ENCODE assay signal across 8 cellular contexts in the genomic region with DNA sequence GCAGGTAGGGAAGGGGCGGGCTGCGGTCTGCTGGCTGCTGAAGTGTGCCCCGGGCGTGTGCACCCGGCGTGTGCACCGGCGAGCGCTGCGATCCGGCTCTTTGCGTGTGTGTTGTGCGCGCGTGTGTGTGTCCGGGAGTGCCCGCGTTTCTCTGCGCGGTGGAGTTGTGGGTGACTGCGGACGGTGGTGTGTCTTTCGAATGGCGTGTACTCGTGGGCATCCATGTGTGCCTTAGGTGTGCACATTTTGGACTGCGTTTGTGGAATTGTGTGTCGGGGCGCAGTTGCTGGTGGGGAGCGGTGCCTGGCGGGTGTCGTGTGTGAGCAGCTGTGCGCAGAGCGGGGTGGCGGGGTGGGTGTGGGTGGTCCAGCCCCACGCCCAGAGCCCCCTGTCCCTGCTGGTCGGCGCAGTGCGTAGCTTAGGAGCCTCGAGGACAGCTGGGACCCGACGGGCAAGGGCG. TPM values are rescaled to one million over a fixed set of nuclear protein-coding genes. Genes with fewer than 3 reads are reported as not detected.
DNase-seq lines count a peak whose midpoint lies in the region; ATAC-seq, FAIRE-seq and TF ChIP-seq lines count a peak whose summit lies in the region.

No MANE protein-coding gene starts in this region.

- H3K18ac ChIP-seq in H1 (ENCODE audit: extremely low read depth, low read length) = no peak overlapping the region

- H3K23me2 ChIP-seq in H1 (ENCODE audit: low read depth, low read length) = peaks cover 19% of the 10 kb centered on the region

- TF ChIP-seq CTCF in H1 (IDR thresholded peaks at IDR 0.05; ENCODE audit: control extremely low read depth in 1 of 3, insufficient read depth in 1 of 3, low read depth in 1 of 3, low read length in 3 of 3) = no peak

- peak overlapping the region in 3 of 4 experiments; percentile 13 to 35 (median 18); a peak in 3 of 7 replicates for H3K9ac ChIP-seq in H1 (replicated peaks in 1 of 4; ENCODE audit: extremely low read depth in 1 of 4, low read depth in 3 of 4, low read length in 3 of 4)

- H2BK15ac ChIP-seq in H1 (ENCODE audit: low read length) = no peak overlapping the region

- FAIRE-seq in H1 (lab: Jason Lieb, UNC) = no peak
- FAIRE-seq in GM12891 (lab: Jason Lieb, UNC) = no peak

- ATAC-seq in HG02610 (IDR thresholded peaks at IDR 0.05; ENCODE audit: unreplicated experiment) = peak; percentile 11
- ATAC-seq in SK-N-SH treated with all-trans-retinoic acid at 6 μM for 48 hours = peak; percentile 30
- ATAC-seq in naive thymus-derived CD8-positive, alpha-beta T cell = peak; percentile 3 to 9

- peaks cover 47 to 72% (median 69%) of the 10 kb centered on the region in 4 donors for H3K4me1 Mint-ChIP-seq in naive thymus-derived CD8-positive, alpha-beta T cell

- peak overlapping the region; percentile 60 to 95 (median 90) for H3K27ac Mint-ChIP-seq in naive thymus-derived CD8-positive, alpha-beta T cell

- H2BK20ac ChIP-seq in H1 (ENCODE audit: low read length) = no peak overlapping the region

- CTCF ChIA-PET in H1 (lab: Charles Lee; ENCODE audit: partially characterized antibody) = interaction anchor here (0.8 to 4.8 kb wide), 22 partner anchors 11 to 167 kb away, joined by 3 to 48 read pairs (median 4); no protein-coding TSS in a partner anchor

- H3K23ac ChIP-seq in H1 (ENCODE audit: insufficient read length) = no peak overlapping the region

- H2BK12ac ChIP-seq in H1 (ENCODE audit: low read depth, low read length) = no peak overlapping the region

- no peak overlapping the region for H3K27ac ChIP-seq in H1 (ENCODE audit: low read depth, low read length)

- H2BK120ac ChIP-seq in H1 (replicated peaks; ENCODE audit: low read depth, low read length) = no peak overlapping the region

- H3K36me3 Mint-ChIP-seq in naive thymus-derived CD8-positive, alpha-beta T cell = no peaks in the 10 kb centered on the region

- no peak overlapping the region for H3K56ac ChIP-seq in H1 (replicated peaks; ENCODE audit: insufficient read length, low read depth, low read length)

- H3K27me3 ChIP-seq in H1 (replicated peaks in 1 of 4; ENCODE audit: control insufficient read depth in 3 of 4, extremely low read depth in 1 of 4, insufficient read depth in 3 of 4, low read length in 3 of 4) = peaks cover 11 to 41% (median 32%) of the 10 kb centered on the region in 4 experiments

- peaks cover 0 to 3% (median 0%) of the 10 kb centered on the region in 9 donors for H3K9me3 Mint-ChIP-seq in naive thymus-derived CD8-positive, alpha-beta T cell

- H3K79me1 ChIP-seq in H1 (ENCODE audit: low read depth, low read length) = 0 out of 2 replicates have a peak, but pooled peaks cover 3% of the 10 kb centered on the region

- peak overlapping the region; percentile 95 to 99 (median 97) for H3K4me3 Mint-ChIP-seq in naive thymus-derived CD8-positive, alpha-beta T cell

- H4K8ac ChIP-seq in H1 (ENCODE audit: extremely low read depth, insufficient read depth, low read length) = no peak overlapping the region; the same call in 1 of the 2 replicates

- H3K14ac ChIP-seq in H1 (ENCODE audit: insufficient read length) = no peak overlapping the region

- H4K20me1 ChIP-seq in H1 (replicated peaks in 1 of 2; ENCODE audit: control insufficient read depth in 1 of 2, insufficient read depth in 2 of 2, low read length in 2 of 2) = peaks cover 4 to 8% of the 10 kb centered on the region in 2 experiments

- POLR2A ChIA-PET in H1 (lab: Charles Lee; ENCODE audit: partially characterized antibody) = interaction anchor here (1.6 kb wide), 1 partner anchor 16 kb away, joined by 5 read pairs; no protein-coding TSS in a partner anchor
- POLR2A ChIA-PET in naive thymus-derived CD8-positive, alpha-beta T cell (lab: Charles Lee) = interaction anchor here (0.6 to 12.0 kb wide), 13 partner anchors 9 to 241 kb away, joined by 3 to 325 read pairs (median 6); partner anchors contain the start of gene ODC1

- H2AK5ac ChIP-seq in H1 (ENCODE audit: low read depth, low read length) = no peak overlapping the region

- TF ChIP-seq POLR2A in H1 (IDR thresholded peaks at IDR 0.05; ENCODE audit: control extremely low read depth in 1 of 2, low read depth in 2 of 2, low read length in 2 of 2) (no peak), GM12891 (IDR thresholded peaks at IDR 0.05; ENCODE audit: low read depth, low read length) (no peak)

- 2% methylated on average over 26 of the region's 42 CpGs; no CpG with 5 or more reads in 1 of the 2 experiments for WGBS in H1 (ENCODE audit: extremely low coverage in 1 of 2, insufficient coverage in 1 of 2, insufficient read length in 1 of 2, insufficient replicate concordance in 2 of 2, low coverage in 1 of 2, low lambda C conversion rate in 2 of 2, missing lambda C conversion rate in 1 of 2), 2 experiments

- no peak overlapping the region for H3K4ac ChIP-seq in H1 (replicated peaks; ENCODE audit: insufficient read length, low read depth, low read length)

- peak overlapping the region; percentile 42 to 63 (median 49) for H3K4me3 ChIP-seq in H1 (ENCODE audit: extremely low read depth in 1 of 4, insufficient read depth in 2 of 4, low read depth in 3 of 4, low read length in 4 of 4)

- H3K4me1 ChIP-seq in H1 (replicated peaks in 1 of 4; ENCODE audit: control insufficient read depth in 3 of 4, insufficient read depth in 4 of 4, low read length in 3 of 4) = peaks cover 0 to 10% (median 8%) of the 10 kb centered on the region in 4 experiments; a peak in 6 of 7 replicates

- H3K79me2 ChIP-seq in H1 (ENCODE audit: control insufficient read depth in 1 of 2, insufficient read depth in 2 of 2, low read length in 2 of 2) = no peaks in the 10 kb centered on the region

- H3K27me3 Mint-ChIP-seq in naive thymus-derived CD8-positive, alpha-beta T cell = no peaks in the 10 kb centered on the region

- H3K9me3 ChIP-seq in H1 (ENCODE audit: insufficient read depth in 2 of 2, low read depth in 1 of 2, low read length in 1 of 2) = no peaks in the 10 kb centered on the region

- DNase-seq in Caki2 (ENCODE audit: low read depth) = peak; percentile 38
- no peak for DNase-seq in H1 (ENCODE audit: low read depth in 1 of 2, low spot score in 2 of 2)
- DNase-seq in naive thymus-derived CD8-positive, alpha-beta T cell = peak in 2 of 10 donors; percentile 11 to 21
- no peak for DNase-seq in GM12891 (ENCODE audit: insufficient read length, low spot score)
- DNase-seq in HK-2 (ENCODE audit: unreplicated experiment) = no peak
- DNase-seq in NOMO-1 treated with dmso at 0.1 percent for 144 hours (lab: John Stamatoyannopoulos, UW; ENCODE audit: unreplicated experiment) = no peak

- peak overlapping the region; percentile 79 to 94 for H3K4me2 ChIP-seq in H1 (ENCODE audit: insufficient read depth in 1 of 2, low read depth in 2 of 2, low read length in 2 of 2)

- H4K91ac ChIP-seq in H1 (replicated peaks; ENCODE audit: insufficient read length, low read length) = no peak overlapping the region

- in situ Hi-C loops in Caki2 (cut with HindIII; ENCODE audit: low pct_unique_long_range_greater_than_20kb, low sequenced_read_pairs) = no loop called here

- TF ChIP-seq EP300 in H1 (IDR thresholded peaks at IDR 0.05; ENCODE audit: borderline replicate concordance in 1 of 2, low read depth in 2 of 2, low read length in 2 of 2) = no peak

- TF ChIP-seq RAD21 in H1 (IDR thresholded peaks at IDR 0.05 in 1 of 2, conservative IDR thresholded peaks at IDR 0.05 in 1 of 2; ENCODE audit: low read depth in 2 of 2, low read length in 2 of 2) = no peak

- no peaks in the 10 kb centered on the region for H3K36me3 ChIP-seq in H1 (ENCODE audit: control insufficient read depth in 2 of 4, insufficient read depth in 4 of 4, low read length in 3 of 4)

- peak overlapping the region; percentile 35; the same call in 1 of the 2 replicates for H2BK5ac ChIP-seq in H1 (ENCODE audit: low read depth, low read length)

- no peak overlapping the region for H4K5ac ChIP-seq in H1 (ENCODE audit: insufficient read length, low read depth, low read length)

- H2AFZ ChIP-seq in H1 (ENCODE audit: low read length) = no peak overlapping the region

TF ChIP-seq in SK-N-SH treated with all-trans-retinoic acid at 6 μM for 48 hours, 23 proteins besides CTCF, POLR2A, EP300 and RAD21 (continues in another document):
- no peak for TF ChIP-seq TCF4 (CRISPR knock-in tag; IDR thresholded peaks at IDR 0.05; ENCODE audit: borderline replicate concordance)
- TF ChIP-seq PPARA (CRISPR knock-in tag; IDR thresholded peaks at IDR 0.05; ENCODE audit: borderline replicate concordance) = no peak
- TF ChIP-seq BACH2 (CRISPR knock-in tag; IDR thresholded peaks at IDR 0.05; ENCODE audit: borderline replicate concordance) = no peak
- TF ChIP-seq ZC3H10 (CRISPR knock-in tag; IDR thresholded peaks at IDR 0.05) = no peak
- TF ChIP-seq RARB (CRISPR knock-in tag; IDR thresholded peaks at IDR 0.05) = no peak

TF ChIP-seq in H1, 55 proteins besides CTCF, POLR2A, EP300 and RAD21 (continues in another document):
- TF ChIP-seq RBBP5 (IDR thresholded peaks at IDR 0.05; ENCODE audit: borderline replicate concordance, low read depth, low read length) (peak; percentile 44; the same call in 1 of the 2 replicates), KDM4A (IDR thresholded peaks at IDR 0.05; ENCODE audit: low read depth, low read length, severe bottlenecking) (peak; percentile 70), EZH2 (IDR thresholded peaks at IDR 0.05; ENCODE audit: low read depth, low read length, severe bottlenecking) (peak; percentile 69), BCL11A (IDR thresholded peaks at IDR 0.05; ENCODE audit: low read depth in 2 of 2, low read length in 2 of 2) (no peak)

TF ChIP-seq in GM12891, 5 proteins besides CTCF, POLR2A, EP300 and RAD21:
- TF ChIP-seq POLR2AphosphoS5 (IDR thresholded peaks at IDR 0.05; ENCODE audit: low read depth, low read length) (no peak), TAF1 (IDR thresholded peaks at IDR 0.05; ENCODE audit: low read depth, low read length) (no peak), PAX5 (IDR thresholded peaks at IDR 0.05; ENCODE audit: insufficient read depth, low read length, severe bottlenecking) (no peak), SPI1 (IDR thresholded peaks at IDR 0.05; ENCODE audit: low read depth, low read length) (no peak), POU2F2 (IDR thresholded peaks at IDR 0.05; ENCODE audit: low read depth, low read length) (no peak)

RNA-seq across cellular contexts. Expression of gene HPCAL1, which starts 0.5 kb away (rescaled TPM):
- total RNA-seq in Caki2 (2014; rRNA removed; shearing (Covaris generic); ENCODE audit: low replicate concordance) = 92.0 and 165 TPM in 2 replicates
- 8.6 and 8.7 TPM in 2 replicates for total RNA-seq in H1 (2021; fragmentation: NEBNext Ultra II Directional; extraction: Animal tissue kit (Norgen Biotek cat#: 25700))
- 5.8 and 11.5 TPM in 2 replicates for polyA plus RNA-seq in H1 (2011; rRNA removed)
- polyA plus RNA-seq in H1 (2011; cell fraction: cytosol; rRNA removed) = 5.9 TPM
- polyA plus RNA-seq in H1 (2011; cell fraction: nucleus; rRNA removed) = 9.7 TPM
- polyA plus RNA-seq in H1 (2012, experiment 1 of 2) = 4.4 to 8.2 TPM (median 6.6 TPM) in 4 replicates
- polyA plus RNA-seq in H1 (2012, experiment 2 of 2) = 6.9 TPM
- 7.8 TPM for polyA plus RNA-seq in H1 (2013, experiment 1 of 2)
- polyA plus RNA-seq in H1 (2013, experiment 2 of 2) = 8.1 TPM
- polyA minus RNA-seq in H1 (2011; rRNA and poly(A)+ RNA removed) = 2.1 and 2.6 TPM in 2 replicates
- polyA minus RNA-seq in H1 (2011; cell fraction: cytosol; rRNA and poly(A)+ RNA removed) = 4.3 TPM
- polyA minus RNA-seq in H1 (2011; cell fraction: nucleus; rRNA and poly(A)+ RNA removed) = 3.9 TPM
- total RNA-seq in naive thymus-derived CD8-positive, alpha-beta T cell = 10 to 100 TPM; 84.9 to 86.2 TPM
- polyA plus RNA-seq in naive thymus-derived CD8-positive, alpha-beta T cell = 100 to 1,000 TPM in 1 of 3 donors, 10 to 100 TPM in 2; 71.5 to 122 (median 98.2) TPM
- polyA plus RNA-seq in GM12891 (2012; ENCODE audit: low read depth, missing spikeins) = 5.5 TPM
